ENCODE assay signal across 17 cellular contexts in genomic region chrY:7871288-7871935, GRCh38.
DNase-seq lines count a peak whose midpoint lies in the region; TF ChIP-seq lines count a peak whose summit lies in the region.
"Had no signal": no experiment of that assay in that cellular context is flagged by ENCODE, and none has a peak within 500 bp of the region (broad histone marks: within the 10 kb centered on the region; RNA-seq: fewer than 3 reads in every experiment).

No MANE protein-coding gene starts in this region.

- H3K27me3 ChIP-seq in prostate gland (replicated peaks; ENCODE audit: insufficient read depth), result no peaks in the 10 kb centered on the region
- H3K27me3 ChIP-seq in sigmoid colon, result no peaks in the 10 kb centered on the region
- H3K27me3 ChIP-seq: BLaER1 treated with 17β-estradiol and CSF1 and Interleukin-3, amounts not matched to agents 10 nM and 100 nM had no signal

- H3K4me1 ChIP-seq in prostate gland (replicated peaks) (no peaks in the 10 kb centered on the region), sigmoid colon (no peaks in the 10 kb centered on the region)
- H3K4me1 ChIP-seq: BLaER1 treated with 17β-estradiol and CSF1 and Interleukin-3, amounts not matched to agents 10 nM and 100 nM had no signal

- no peak for TF ChIP-seq EP300 in sigmoid colon (IDR thresholded peaks at IDR 0.05)

- no peak for TF ChIP-seq POLR2A in prostate gland (IDR thresholded peaks at IDR 0.05)
- TF ChIP-seq POLR2A in sigmoid colon (IDR thresholded peaks at IDR 0.05), result no peak

- intact Hi-C loops in prostate gland (cut with DNase I) (no loop called here), sigmoid colon (cut with DNase I) (no loop called here)

- H3K27ac ChIP-seq in prostate gland (no peak overlapping the region), sigmoid colon (no peak overlapping the region)
- H3K27ac ChIP-seq: 22Rv1; BLaER1 treated with 17β-estradiol and CSF1 and Interleukin-3, amounts not matched to agents 10 nM and 100 nM; GM23248 had no signal

- DNase-seq in A172 (ENCODE audit: low spot score), result peak; percentile 13
- peak; percentile 23 for DNase-seq in NCI-H69 (lab: John Stamatoyannopoulos, UW)
- DNase-seq in epithelial cell of esophagus (ENCODE audit: low read depth), result peak; percentile 14
- peak; percentile 5 for DNase-seq in prostate gland (ENCODE audit: low spot score)
- no peak for DNase-seq in sigmoid colon
- no peak for DNase-seq in activated naive CD4-positive, alpha-beta T cell (lab: John Stamatoyannopoulos, UW)
- DNase-seq in cerebellar nuclear complex (lab: John Stamatoyannopoulos, UW), result no peak
- DNase-seq in NCI-H1436 (lab: John Stamatoyannopoulos, UW), result no peak
- DNase-seq: Calu3; CD8-positive, alpha-beta T cell; DMS79 treated with DMSO at 0.1 percent for 48 hours; GM23248; HCEC 1CT; IMR-90 had no signal

- H3K36me3 ChIP-seq in prostate gland, result no peaks in the 10 kb centered on the region
- H3K36me3 ChIP-seq in sigmoid colon, result no peaks in the 10 kb centered on the region
- H3K36me3 ChIP-seq: BLaER1 treated with 17β-estradiol and CSF1 and Interleukin-3, amounts not matched to agents 10 nM and 100 nM had no signal

- no peak for TF ChIP-seq CTCF in epithelial cell of esophagus (IDR thresholded peaks at IDR 0.05; ENCODE audit: insufficient read depth, low read depth, low read length, missing control alignments)
- no peak for TF ChIP-seq CTCF in prostate gland (IDR thresholded peaks at IDR 0.05)
- TF ChIP-seq CTCF in sigmoid colon (IDR thresholded peaks at IDR 0.05), result no peak

- 45% methylated on average over 3 of the region's 3 CpGs for WGBS in prostate gland
- 16 to 47% methylated on average over 3 of the region's 3 CpGs for WGBS in sigmoid colon, 2 donors

- H3K4me3 ChIP-seq in epithelial cell of esophagus (ENCODE audit: low read length) (no peak overlapping the region), prostate gland (no peak overlapping the region), sigmoid colon (no peak overlapping the region)
- H3K4me3 ChIP-seq: BLaER1 treated with 17β-estradiol and CSF1 and Interleukin-3, amounts not matched to agents 10 nM and 100 nM; GM12878; GM23248 had no signal

- H3K9me3 ChIP-seq in prostate gland (no peaks in the 10 kb centered on the region), sigmoid colon (no peaks in the 10 kb centered on the region)
- H3K9me3 ChIP-seq: BLaER1 treated with 17β-estradiol and CSF1 and Interleukin-3, amounts not matched to agents 10 nM and 100 nM had no signal

Comparison
In these comparisons a context has a peak if more than half of its experiments do, and no peak if none do; other contexts are left out.
1. DNase-seq: peak in A172 (single experiment), NCI-H69 (single experiment), epithelial cell of esophagus (single experiment) and prostate gland (single experiment); none in sigmoid colon (single experiment), activated naive CD4-positive, alpha-beta T cell (0 of 4), cerebellar nuclear complex (0 of 2) and NCI-H1436 (single experiment).